13 cellular contexts compared by ENCODE assay signal in the genomic region with DNA sequence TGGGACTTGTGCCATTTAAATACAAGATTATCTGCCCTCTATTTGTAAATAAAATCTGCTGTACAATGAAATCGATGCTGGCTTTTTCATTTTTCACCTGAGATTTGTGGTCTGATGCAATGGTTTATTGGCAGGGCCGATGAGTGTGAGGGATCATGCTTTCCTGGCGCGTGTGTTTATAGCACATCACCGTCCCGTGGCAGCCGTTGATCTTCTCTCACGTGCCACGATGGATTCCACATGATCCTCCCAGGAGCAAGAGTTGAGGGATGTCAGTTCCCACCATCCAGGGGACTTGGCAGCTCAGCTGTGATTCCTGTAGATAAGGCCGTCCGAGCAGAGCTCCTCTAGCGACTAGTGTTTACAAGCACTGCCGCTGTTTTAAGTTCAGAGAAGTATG.
DNase-seq lines count a peak whose midpoint lies in the region; ATAC-seq and TF ChIP-seq lines count a peak whose summit lies in the region.
"Had no signal": no experiment of that assay in that cellular context is flagged by ENCODE, and none has a peak within 500 bp of the region (broad histone marks: within the 10 kb centered on the region; RNA-seq: fewer than 3 reads in every experiment).

No MANE protein-coding gene starts in this region.

- no peak overlapping the region for H4K91ac ChIP-seq in neuronal stem cell (ENCODE audit: low read depth, low read length, poor library complexity)

- no peak overlapping the region for H4K8ac ChIP-seq in neuronal stem cell (ENCODE audit: low read depth, low read length)

- H3K9me3 Mint-ChIP-seq in GM23338 (no peaks in the 10 kb centered on the region), nephron progenitor cell (peaks cover 11% of the 10 kb centered on the region)
- H3K9me3 Mint-ChIP-seq: CD4-positive, alpha-beta memory T cell had no signal

- H3K79me1 ChIP-seq in neuronal stem cell (ENCODE audit: low read depth, low read length), result no peaks in the 10 kb centered on the region

- 0 out of 2 replicates have a peak overlapping the region, but pooled peaks have one; percentile 29 for H3K27ac Mint-ChIP-seq in GM23338
- H3K27ac Mint-ChIP-seq in nephron progenitor cell, result no peak overlapping the region

- no peak for TF ChIP-seq POLR2A in sigmoid colon (IDR thresholded peaks at IDR 0.05)

- no peak overlapping the region for H3K27ac ChIP-seq in GM23338 (ENCODE audit: low read depth)
- no peak overlapping the region for H3K27ac ChIP-seq in coronary artery
- H3K27ac ChIP-seq in neuronal stem cell (replicated peaks; ENCODE audit: low read length), result no peak overlapping the region
- no peak overlapping the region for H3K27ac ChIP-seq in sigmoid colon
- no peak overlapping the region for H3K27ac ChIP-seq in effector memory CD4-positive, alpha-beta T cell (ENCODE audit: insufficient read depth, low read length, poor library complexity, severe bottlenecking)
- H3K27ac ChIP-seq: C4-2B had no signal

- no peak overlapping the region for H3K4me2 ChIP-seq in GM23338
- H3K4me2 ChIP-seq in neuronal stem cell (ENCODE audit: insufficient read depth, low read length, poor library complexity, severe bottlenecking), result no peak overlapping the region

- no peak overlapping the region for H2BK5ac ChIP-seq in neuronal stem cell (ENCODE audit: low read length)

- intact Hi-C loops in sigmoid colon (cut with DNase I), result no loop called here

- no peaks in the 10 kb centered on the region for H3K9me2 ChIP-seq in GM23338 (ENCODE audit: insufficient read depth)

- no peak overlapping the region for H2AK5ac ChIP-seq in neuronal stem cell (ENCODE audit: low read depth, low read length)

- H3K4me3 ChIP-seq in GM23338 (no peak overlapping the region), coronary artery (no peak overlapping the region), neuronal stem cell (ENCODE audit: low read length in 2 of 2) (no peak overlapping the region), sigmoid colon (no peak overlapping the region)
- no peak overlapping the region for H3K4me3 ChIP-seq in effector memory CD4-positive, alpha-beta T cell (ENCODE audit: insufficient read depth, low read depth, low read length, poor library complexity, severe bottlenecking)
- H3K4me3 ChIP-seq: HAP-1 had no signal

- WGBS in neuronal stem cell (ENCODE audit: extremely low coverage in 2 of 2, insufficient read length in 2 of 2, insufficient replicate concordance in 1 of 2), 2 donors, result no CpG with 5 or more reads among the region's 13 CpGs
- WGBS in sigmoid colon, 2 donors, result 92 to 96% methylated on average over 13 of the region's 13 CpGs

- H3K27me3 ChIP-seq in GM23338 (ENCODE audit: insufficient read depth) (no peaks in the 10 kb centered on the region), neuronal stem cell (ENCODE audit: control insufficient read depth in 3 of 3, insufficient read depth in 3 of 3, low read depth in 1 of 3, low read length in 3 of 3) (no peaks in the 10 kb centered on the region), sigmoid colon (no peaks in the 10 kb centered on the region)
- no peaks in the 10 kb centered on the region for H3K27me3 ChIP-seq in effector memory CD4-positive, alpha-beta T cell (replicated peaks; ENCODE audit: control insufficient read depth, insufficient read depth, low read length, poor library complexity, severe bottlenecking)
- H3K27me3 ChIP-seq: BE2C had no signal

- no peak overlapping the region for H2BK12ac ChIP-seq in neuronal stem cell (ENCODE audit: low read length)

- H2AFZ ChIP-seq in GM23338, result no peak overlapping the region
- H2AFZ ChIP-seq in neuronal stem cell (ENCODE audit: low read length), result no peak overlapping the region

- H2BK120ac ChIP-seq in neuronal stem cell (ENCODE audit: low read depth, low read length), result no peak overlapping the region

- TF ChIP-seq CTCF in GM23338 (conservative IDR thresholded peaks at IDR 0.05; ENCODE audit: low read depth in 2 of 2), result no peak
- no peak for TF ChIP-seq CTCF in coronary artery (IDR thresholded peaks at IDR 0.05)
- no peak for TF ChIP-seq CTCF in sigmoid colon (IDR thresholded peaks at IDR 0.05)
- TF ChIP-seq CTCF in nephron progenitor cell (IDR thresholded peaks at IDR 0.05), result no peak

- no peaks in the 10 kb centered on the region for H3K36me3 ChIP-seq in GM23338 (ENCODE audit: insufficient read depth)
- peaks cover 0 to 14% of the 10 kb centered on the region in 2 donors for H3K36me3 ChIP-seq in neuronal stem cell (replicated peaks in 1 of 2; ENCODE audit: control insufficient read depth in 2 of 2, insufficient read depth in 2 of 2, low read length in 2 of 2)
- H3K36me3 ChIP-seq in sigmoid colon, result peaks cover 0 to 19% (median 6%) of the 10 kb centered on the region in 4 donors
- H3K36me3 ChIP-seq in effector memory CD4-positive, alpha-beta T cell (ENCODE audit: control insufficient read depth, insufficient read depth, low read length), result peaks cover 41% of the 10 kb centered on the region
- H3K36me3 ChIP-seq: BE2C, HAP-1 had no signal

- ATAC-seq in GM23338, result no peak
- ATAC-seq: HepG2 had no signal

- H3K14ac ChIP-seq in neuronal stem cell (ENCODE audit: low read length), result no peak overlapping the region

- H3K18ac ChIP-seq in neuronal stem cell (ENCODE audit: low read length), result no peak overlapping the region

- peaks cover 0 to 6% of the 10 kb centered on the region in 2 donors for H3K9me3 ChIP-seq in neuronal stem cell (replicated peaks in 1 of 2; ENCODE audit: control insufficient read depth in 2 of 2, insufficient read depth in 1 of 2, low read depth in 1 of 2, low read length in 2 of 2)
- H3K9me3 ChIP-seq in sigmoid colon, result no peaks in the 10 kb centered on the region
- H3K9me3 ChIP-seq in effector memory CD4-positive, alpha-beta T cell (ENCODE audit: control insufficient read depth, low read length), result no peaks in the 10 kb centered on the region
- H3K9me3 ChIP-seq: BE2C, HAP-1 had no signal

- TF ChIP-seq EP300 in sigmoid colon (IDR thresholded peaks at IDR 0.05), result no peak

- H3K4ac ChIP-seq in neuronal stem cell (ENCODE audit: low read length), result no peak overlapping the region

- H3K79me2 ChIP-seq in GM23338 (replicated peaks; ENCODE audit: insufficient read depth), result no peaks in the 10 kb centered on the region

- peaks cover 4% of the 10 kb centered on the region; the same call in 1 of the 3 replicates for H3K36me3 Mint-ChIP-seq in GM23338 (ENCODE audit: low read depth)
- H3K36me3 Mint-ChIP-seq in nephron progenitor cell (ENCODE audit: low read depth), result peaks cover 63% of the 10 kb centered on the region

- peaks cover 5% of the 10 kb centered on the region; the same call in 2 of the 3 replicates for H3K4me1 Mint-ChIP-seq in GM23338
- peaks cover 24% of the 10 kb centered on the region for H3K4me1 Mint-ChIP-seq in nephron progenitor cell

- no peak overlapping the region for H2BK15ac ChIP-seq in neuronal stem cell (ENCODE audit: low read length)

- no peaks in the 10 kb centered on the region for H4K20me1 ChIP-seq in GM23338 (replicated peaks; ENCODE audit: insufficient read depth)

- no peaks in the 10 kb centered on the region for H3F3A ChIP-seq in GM23338 (replicated peaks; ENCODE audit: low read depth)

- H3K4me1 ChIP-seq in GM23338 (ENCODE audit: insufficient read depth), result no peaks in the 10 kb centered on the region
- H3K4me1 ChIP-seq in neuronal stem cell (ENCODE audit: control insufficient read depth in 2 of 2, insufficient read depth in 1 of 2, low read depth in 1 of 2, low read length in 2 of 2), result peaks cover 4 to 9% of the 10 kb centered on the region in 2 donors
- peaks cover 0 to 9% (median 0%) of the 10 kb centered on the region in 4 donors for H3K4me1 ChIP-seq in sigmoid colon
- no peaks in the 10 kb centered on the region for H3K4me1 ChIP-seq in effector memory CD4-positive, alpha-beta T cell (ENCODE audit: control insufficient read depth, insufficient read depth, low read length, poor library complexity, severe bottlenecking)
- H3K4me1 ChIP-seq: HAP-1 had no signal

- H3K23ac ChIP-seq in neuronal stem cell (ENCODE audit: low read depth, low read length, poor library complexity), result no peak overlapping the region

- H3K27me3 Mint-ChIP-seq in GM23338 (ENCODE audit: insufficient read depth, low read depth, poor library complexity) (peaks cover 3% of the 10 kb centered on the region), nephron progenitor cell (ENCODE audit: low read depth, poor library complexity) (peaks cover 2% of the 10 kb centered on the region)
- H3K27me3 Mint-ChIP-seq: CD4-positive, alpha-beta memory T cell had no signal

- H3K4me3 Mint-ChIP-seq in GM23338, result no peak overlapping the region
- no peak overlapping the region for H3K4me3 Mint-ChIP-seq in nephron progenitor cell

- peak overlapping the region; percentile 2 for H3K9ac ChIP-seq in neuronal stem cell (ENCODE audit: low read depth, low read length, poor library complexity)

- DNase-seq in GM23338 (ENCODE audit: low spot score) (no peak), coronary artery (ENCODE audit: low spot score) (peak; percentile 11), neuronal stem cell (ENCODE audit: low spot score) (no peak), sigmoid colon (peak; percentile 32), C1 segment of cervical spinal cord (lab: John Stamatoyannopoulos, UW) (no peak), nephron progenitor cell (no peak)
- no peak for DNase-seq in effector memory CD4-positive, alpha-beta T cell
- DNase-seq: BE2C; CD4-positive, alpha-beta memory T cell; GF-D8 had no signal

TF ChIP-seq in GM23338, 12 proteins besides CTCF, POLR2A, EP300 and RAD21 (continues in another document):
- TF ChIP-seq, protein P1, sequence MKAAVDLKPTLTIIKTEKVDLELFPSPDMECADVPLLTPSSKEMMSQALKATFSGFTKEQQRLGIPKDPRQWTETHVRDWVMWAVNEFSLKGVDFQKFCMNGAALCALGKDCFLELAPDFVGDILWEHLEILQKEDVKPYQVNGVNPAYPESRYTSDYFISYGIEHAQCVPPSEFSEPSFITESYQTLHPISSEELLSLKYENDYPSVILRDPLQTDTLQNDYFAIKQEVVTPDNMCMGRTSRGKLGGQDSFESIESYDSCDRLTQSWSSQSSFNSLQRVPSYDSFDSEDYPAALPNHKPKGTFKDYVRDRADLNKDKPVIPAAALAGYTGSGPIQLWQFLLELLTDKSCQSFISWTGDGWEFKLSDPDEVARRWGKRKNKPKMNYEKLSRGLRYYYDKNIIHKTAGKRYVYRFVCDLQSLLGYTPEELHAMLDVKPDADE (IDR thresholded peaks at IDR 0.05), result no peak
- TF ChIP-seq POLR2AphosphoS5 (IDR thresholded peaks at IDR 0.05; ENCODE audit: low read depth), result no peak
- TF ChIP-seq STAT1 (IDR thresholded peaks at IDR 0.05; ENCODE audit: unreplicated experiment), result no peak
- TF ChIP-seq CREB1 (CRISPR knock-in tag; IDR thresholded peaks at IDR 0.05; ENCODE audit: low read depth), result no peak
- no peak for TF ChIP-seq ZNF331 (CRISPR knock-in tag; IDR thresholded peaks at IDR 0.05; ENCODE audit: low read depth)
- TF ChIP-seq EZH2phosphoT487 (IDR thresholded peaks at IDR 0.05; ENCODE audit: unreplicated experiment), result no peak
- TF ChIP-seq EZH2 (IDR thresholded peaks at IDR 0.05; ENCODE audit: low read depth, unreplicated experiment), result no peak

Comparison
In these comparisons a context has a peak if more than half of its experiments do, and no peak if none do; other contexts are left out.
1. DNase-seq: peak in coronary artery (single experiment) and sigmoid colon (single experiment); none in GM23338 (single experiment), neuronal stem cell (single experiment), effector memory CD4-positive, alpha-beta T cell (0 of 3), C1 segment of cervical spinal cord (0 of 14) and nephron progenitor cell (single experiment).